ENCODE assay signal across 1 cellular context in the genomic region with DNA sequence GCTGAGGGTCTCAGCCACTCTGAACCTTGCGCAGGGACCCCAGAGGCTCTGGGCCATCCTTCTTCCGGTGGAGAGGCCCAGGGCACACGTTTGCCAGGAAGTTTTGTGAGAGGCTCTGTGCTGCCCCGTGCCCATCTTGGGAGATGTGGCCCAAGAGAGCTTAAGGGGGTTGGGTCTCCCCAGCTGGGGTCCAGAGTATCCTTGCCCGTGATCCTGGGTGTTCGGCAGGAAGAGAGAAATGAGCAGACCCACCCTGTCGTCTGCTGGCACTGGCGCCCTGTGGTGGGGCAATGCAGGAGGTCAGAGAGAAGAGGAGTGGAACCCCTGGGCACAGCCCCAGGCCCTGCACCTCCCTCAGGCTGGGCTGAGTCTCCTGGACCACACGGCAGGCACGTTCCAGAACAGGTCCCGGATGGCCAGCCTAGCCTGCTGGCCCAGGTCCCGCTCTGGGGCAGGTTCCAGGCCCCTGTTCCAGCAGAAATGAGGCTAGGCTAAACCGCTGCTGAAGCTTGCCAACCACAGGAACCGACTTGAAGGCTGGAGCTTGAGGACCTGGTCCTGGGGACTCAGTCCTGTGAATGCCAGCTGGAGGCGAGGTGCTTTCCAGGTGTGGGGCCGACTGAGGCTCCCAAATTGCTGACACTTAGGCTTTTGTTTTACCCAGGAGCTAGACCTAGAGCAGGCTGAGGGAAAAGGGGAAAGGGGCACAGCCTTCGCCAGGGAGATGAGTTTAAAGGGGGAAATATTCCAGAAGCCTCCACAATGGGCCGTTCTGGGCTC.
TF ChIP-seq lines count a peak whose summit lies in the region.

No MANE protein-coding gene starts in this region.

TF ChIP-seq in GM12878, 131 proteins besides CTCF, POLR2A, EP300 and RAD21:
- TF ChIP-seq, protein P1, sequence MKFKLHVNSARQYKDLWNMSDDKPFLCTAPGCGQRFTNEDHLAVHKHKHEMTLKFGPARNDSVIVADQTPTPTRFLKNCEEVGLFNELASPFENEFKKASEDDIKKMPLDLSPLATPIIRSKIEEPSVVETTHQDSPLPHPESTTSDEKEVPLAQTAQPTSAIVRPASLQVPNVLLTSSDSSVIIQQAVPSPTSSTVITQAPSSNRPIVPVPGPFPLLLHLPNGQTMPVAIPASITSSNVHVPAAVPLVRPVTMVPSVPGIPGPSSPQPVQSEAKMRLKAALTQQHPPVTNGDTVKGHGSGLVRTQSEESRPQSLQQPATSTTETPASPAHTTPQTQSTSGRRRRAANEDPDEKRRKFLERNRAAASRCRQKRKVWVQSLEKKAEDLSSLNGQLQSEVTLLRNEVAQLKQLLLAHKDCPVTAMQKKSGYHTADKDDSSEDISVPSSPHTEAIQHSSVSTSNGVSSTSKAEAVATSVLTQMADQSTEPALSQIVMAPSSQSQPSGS (IDR thresholded peaks at IDR 0.05; ENCODE audit: low read length): no peak
- TF ChIP-seq NR2C1 (IDR thresholded peaks at IDR 0.05) (no peak), ZNF217 (IDR thresholded peaks at IDR 0.05) (no peak), NR2C2 (IDR thresholded peaks at IDR 0.05; ENCODE audit: borderline replicate concordance, control insufficient read depth, insufficient read length, low read depth) (no peak)
